In genomic region chr14:93331375-93332031, GRCh38 we compare ENCODE assay signal across 8 cellular contexts. TPM values are rescaled to one million over a fixed set of nuclear protein-coding genes. Genes with fewer than 3 reads are reported as not detected.
DNase-seq lines count a peak whose midpoint lies in the region; ATAC-seq, FAIRE-seq and TF ChIP-seq lines count a peak whose summit lies in the region.

No MANE protein-coding gene starts in this region.

- intact Hi-C loops in naive thymus-derived CD4-positive, alpha-beta T cell (cut with micrococcal nuclease), result loop anchor here (1.0 to 5.0 kb wide), 4 partner anchors 215 to 843 kb away; partner anchors contain the start of genes GOLGA5 (in 2 of the 2) and PPP4R4 (in 1 of the 2)

- peak overlapping the region; percentile 90 to 96 (median 92) for H3K4me3 Mint-ChIP-seq in naive thymus-derived CD4-positive, alpha-beta T cell

- no peak overlapping the region for H2AK5ac ChIP-seq in H1 (ENCODE audit: low read depth, low read length)

- H2BK20ac ChIP-seq in H1 (ENCODE audit: low read length), result no peak overlapping the region

- H3K36me3 Mint-ChIP-seq in naive thymus-derived CD4-positive, alpha-beta T cell, result peaks cover 0 to 2% (median 0%) of the 10 kb centered on the region in 5 donors

- H3K4ac ChIP-seq in H1 (replicated peaks; ENCODE audit: insufficient read length, low read depth, low read length), result no peak overlapping the region

- peaks cover 37 to 73% (median 66%) of the 10 kb centered on the region in 7 donors for H3K4me1 Mint-ChIP-seq in naive thymus-derived CD4-positive, alpha-beta T cell

- H3K23me2 ChIP-seq in H1 (ENCODE audit: low read depth, low read length), result peaks cover 9% of the 10 kb centered on the region

- H2BK12ac ChIP-seq in H1 (ENCODE audit: low read depth, low read length), result no peak overlapping the region

- H3K9me3 ChIP-seq in OCI-LY3 (ENCODE audit: insufficient read depth, low read length), result peaks cover 3% of the 10 kb centered on the region; the same call in 1 of the 2 replicates
- H3K9me3 ChIP-seq in H1 (ENCODE audit: insufficient read depth in 2 of 2, low read depth in 1 of 2, low read length in 1 of 2), result no peaks in the 10 kb centered on the region
- no peaks in the 10 kb centered on the region for H3K9me3 ChIP-seq in naive thymus-derived CD4-positive, alpha-beta T cell (ENCODE audit: control insufficient read depth in 2 of 3, low read length in 3 of 3)

- no peak for TF ChIP-seq RAD21 in H1 (IDR thresholded peaks at IDR 0.05 in 1 of 2, conservative IDR thresholded peaks at IDR 0.05 in 1 of 2; ENCODE audit: low read depth in 2 of 2, low read length in 2 of 2)

- DNase-seq in AG09309 (ENCODE audit: low read depth), result no peak
- DNase-seq in H1 (ENCODE audit: low read depth in 1 of 2, low spot score in 2 of 2), result no peak
- peak in 1 of 9 donors; percentile 1 for DNase-seq in naive thymus-derived CD4-positive, alpha-beta T cell
- DNase-seq in GOT3 (lab: John Stamatoyannopoulos, UW), result no peak

- peaks cover 70% of the 10 kb centered on the region for H3K79me2 ChIP-seq in OCI-LY3 (ENCODE audit: low read length)
- H3K79me2 ChIP-seq in H1 (ENCODE audit: control insufficient read depth in 1 of 2, insufficient read depth in 2 of 2, low read length in 2 of 2), result peaks cover 19 to 68% of the 10 kb centered on the region in 2 experiments

- no peak for TF ChIP-seq EP300 in H1 (IDR thresholded peaks at IDR 0.05; ENCODE audit: borderline replicate concordance in 1 of 2, low read depth in 2 of 2, low read length in 2 of 2)

- H3K27me3 Mint-ChIP-seq in naive thymus-derived CD4-positive, alpha-beta T cell, result no peaks in the 10 kb centered on the region

- no peak for TF ChIP-seq POLR2A in H1 (IDR thresholded peaks at IDR 0.05; ENCODE audit: control extremely low read depth in 1 of 2, low read depth in 2 of 2, low read length in 2 of 2)

- H3K27ac ChIP-seq in OCI-LY3 (ENCODE audit: low read length) (no peak overlapping the region), H1 (ENCODE audit: low read depth, low read length) (no peak overlapping the region)
- no peak overlapping the region for H3K27ac ChIP-seq in naive thymus-derived CD4-positive, alpha-beta T cell (ENCODE audit: low read depth, low read length)

- peak overlapping the region; percentile 96 for H3K4me2 ChIP-seq in OCI-LY3 (ENCODE audit: low read length)
- H3K4me2 ChIP-seq in H1 (ENCODE audit: insufficient read depth in 1 of 2, low read depth in 2 of 2, low read length in 2 of 2), result peak overlapping the region; percentile 81 to 84

- CTCF ChIA-PET in H1 (lab: Charles Lee; ENCODE audit: partially characterized antibody), result interaction anchor here (0.6 to 1.5 kb wide), 5 partner anchors 9 to 113 kb away, joined by 3 read pairs; no protein-coding TSS in a partner anchor
- CTCF ChIA-PET in naive thymus-derived CD4-positive, alpha-beta T cell (lab: Charles Lee), result no interaction called here

- no peaks in the 10 kb centered on the region for H3K9me3 Mint-ChIP-seq in naive thymus-derived CD4-positive, alpha-beta T cell

- ATAC-seq in naive thymus-derived CD4-positive, alpha-beta T cell, result no peak
- ATAC-seq in esophagus mucosa, result no peak
- ATAC-seq in GM19351 (IDR thresholded peaks at IDR 0.05; ENCODE audit: unreplicated experiment), result no peak
- no peak for ATAC-seq in GM18909 (IDR thresholded peaks at IDR 0.05; ENCODE audit: poor library complexity, unreplicated experiment)

- TF ChIP-seq CTCF in AG09309 (IDR thresholded peaks at IDR 0.05; ENCODE audit: control insufficient read depth, insufficient read depth, low read depth, low read length, missing control alignments) (no peak), OCI-LY3 (IDR thresholded peaks at IDR 0.05; ENCODE audit: low read depth, low read length) (no peak), H1 (IDR thresholded peaks at IDR 0.05; ENCODE audit: control extremely low read depth in 1 of 3, insufficient read depth in 1 of 3, low read depth in 1 of 3, low read length in 3 of 3) (no peak)

- no peaks in the 10 kb centered on the region for H3K27me3 ChIP-seq in OCI-LY3 (ENCODE audit: low read depth, low read length)
- H3K27me3 ChIP-seq in H1 (replicated peaks in 1 of 4; ENCODE audit: control insufficient read depth in 3 of 4, extremely low read depth in 1 of 4, insufficient read depth in 3 of 4, low read length in 3 of 4), result no peaks in the 10 kb centered on the region
- H3K27me3 ChIP-seq in naive thymus-derived CD4-positive, alpha-beta T cell (ENCODE audit: control insufficient read depth in 2 of 2, insufficient read depth in 2 of 2, low read length in 2 of 2), result no peaks in the 10 kb centered on the region

- H3K36me3 ChIP-seq in OCI-LY3 (replicated peaks; ENCODE audit: low read depth, low read length), result peaks cover 3% of the 10 kb centered on the region
- H3K36me3 ChIP-seq in H1 (ENCODE audit: control insufficient read depth in 2 of 4, insufficient read depth in 4 of 4, low read length in 3 of 4), result no peaks in the 10 kb centered on the region
- no peaks in the 10 kb centered on the region for H3K36me3 ChIP-seq in naive thymus-derived CD4-positive, alpha-beta T cell (ENCODE audit: control insufficient read depth in 2 of 3, insufficient read depth in 3 of 3, low read length in 3 of 3)

- H4K5ac ChIP-seq in H1 (ENCODE audit: insufficient read length, low read depth, low read length), result no peak overlapping the region

- H4K20me1 ChIP-seq in OCI-LY3 (ENCODE audit: insufficient read depth, low read length) (peaks cover 34% of the 10 kb centered on the region), H1 (replicated peaks in 1 of 2; ENCODE audit: control insufficient read depth in 1 of 2, insufficient read depth in 2 of 2, low read length in 2 of 2) (peaks cover 0 to 15% of the 10 kb centered on the region in 2 experiments)

- peaks cover 33% of the 10 kb centered on the region for H3K4me1 ChIP-seq in OCI-LY3 (ENCODE audit: low read length)
- peaks cover 3 to 4% (median 3%) of the 10 kb centered on the region in 4 experiments; a peak in 6 of 7 replicates for H3K4me1 ChIP-seq in H1 (replicated peaks in 1 of 4; ENCODE audit: control insufficient read depth in 3 of 4, insufficient read depth in 4 of 4, low read length in 3 of 4)
- peaks cover 19 to 21% of the 10 kb centered on the region in 2 donors for H3K4me1 ChIP-seq in naive thymus-derived CD4-positive, alpha-beta T cell (ENCODE audit: control insufficient read depth in 2 of 2, insufficient read depth in 2 of 2, low read length in 2 of 2)

- no peak overlapping the region for H4K8ac ChIP-seq in H1 (ENCODE audit: extremely low read depth, insufficient read depth, low read length)

- no peak overlapping the region for H3K23ac ChIP-seq in H1 (ENCODE audit: insufficient read length)

- H3K18ac ChIP-seq in H1 (ENCODE audit: extremely low read depth, low read length), result no peak overlapping the region

- FAIRE-seq in H1 (lab: Jason Lieb, UNC), result no peak

- H3K4me3 ChIP-seq in AG09309 (ENCODE audit: control insufficient read depth, low read depth, low read length) (peak overlapping the region; percentile 81), OCI-LY3 (ENCODE audit: low read length) (peak overlapping the region; percentile 87), H1 (ENCODE audit: extremely low read depth in 1 of 4, insufficient read depth in 2 of 4, low read depth in 3 of 4, low read length in 4 of 4) (peak overlapping the region; percentile 79 to 92 (median 84))
- H3K4me3 ChIP-seq in naive thymus-derived CD4-positive, alpha-beta T cell (ENCODE audit: low read length), result peak overlapping the region; percentile 86

- H3K56ac ChIP-seq in H1 (replicated peaks; ENCODE audit: insufficient read length, low read depth, low read length), result no peak overlapping the region

- POLR2A ChIA-PET in H1 (lab: Charles Lee; ENCODE audit: partially characterized antibody), result interaction anchor here (0.7 to 1.1 kb wide), 5 partner anchors 12 to 26 kb away, joined by 3 to 6 read pairs (median 3); no protein-coding TSS in a partner anchor
- POLR2A ChIA-PET in naive thymus-derived CD4-positive, alpha-beta T cell (lab: Charles Lee), result interaction anchor here (0.7 kb wide), 1 partner anchor 125 kb away, joined by 3 read pairs; no protein-coding TSS in a partner anchor

- H3K27ac Mint-ChIP-seq in naive thymus-derived CD4-positive, alpha-beta T cell, result peak overlapping the region; percentile 85 to 98 (median 91)

- no peak overlapping the region for H4K91ac ChIP-seq in H1 (replicated peaks; ENCODE audit: insufficient read length, low read length)

- WGBS in H1 (ENCODE audit: extremely low coverage in 1 of 2, insufficient coverage in 1 of 2, insufficient read length in 1 of 2, insufficient replicate concordance in 2 of 2, low coverage in 1 of 2, low lambda C conversion rate in 2 of 2, missing lambda C conversion rate in 1 of 2), 2 experiments, result 82% methylated on average over 21 of the region's 23 CpGs; no CpG with 5 or more reads in 1 of the 2 experiments

- H2AFZ ChIP-seq in OCI-LY3 (ENCODE audit: low read depth, low read length), result no peak overlapping the region
- no peak overlapping the region for H2AFZ ChIP-seq in H1 (ENCODE audit: low read length)

- peaks cover 6% of the 10 kb centered on the region; the same call in 1 of the 2 replicates for H3K79me1 ChIP-seq in H1 (ENCODE audit: low read depth, low read length)

- no peak overlapping the region for H2BK5ac ChIP-seq in H1 (ENCODE audit: low read depth, low read length)

- H3K14ac ChIP-seq in H1 (ENCODE audit: insufficient read length), result no peak overlapping the region

- H3K9ac ChIP-seq in OCI-LY3 (ENCODE audit: low read length) (peak overlapping the region; percentile 92), H1 (replicated peaks in 1 of 4; ENCODE audit: extremely low read depth in 1 of 4, low read depth in 3 of 4, low read length in 3 of 4) (peak overlapping the region in 3 of 4 experiments; percentile 42 to 69 (median 57); a peak in 3 of 7 replicates)

- no peak overlapping the region for H2BK120ac ChIP-seq in H1 (replicated peaks; ENCODE audit: low read depth, low read length)

- no peak overlapping the region for H2BK15ac ChIP-seq in H1 (ENCODE audit: low read length)

RNA-seq across cellular contexts. Expression of gene BTBD7, which starts 1.3 kb away (rescaled TPM):
- total RNA-seq in H1 (2021; fragmentation: NEBNext Ultra II Directional; extraction: Animal tissue kit (Norgen Biotek cat#: 25700)), result 46.1 and 48.6 TPM in 2 replicates
- 10.8 and 12.1 TPM in 2 replicates for polyA plus RNA-seq in H1 (2011; rRNA removed)
- 11.0 TPM for polyA plus RNA-seq in H1 (2011; cell fraction: cytosol; rRNA removed)
- polyA plus RNA-seq in H1 (2011; cell fraction: nucleus; rRNA removed), result 14.0 TPM
- 9.6 to 16.3 TPM (median 13.9 TPM) in 4 replicates for polyA plus RNA-seq in H1 (2012, experiment 1 of 2)
- polyA plus RNA-seq in H1 (2012, experiment 2 of 2), result 1.1 TPM
- polyA plus RNA-seq in H1 (2013, experiment 1 of 2), result 25.3 TPM
- polyA plus RNA-seq in H1 (2013, experiment 2 of 2), result 23.7 TPM
- polyA minus RNA-seq in H1 (2011; rRNA and poly(A)+ RNA removed), result 44.0 and 45.1 TPM in 2 replicates
- 25.2 TPM for polyA minus RNA-seq in H1 (2011; cell fraction: cytosol; rRNA and poly(A)+ RNA removed)
- polyA minus RNA-seq in H1 (2011; cell fraction: nucleus; rRNA and poly(A)+ RNA removed), result 32.4 TPM
- total RNA-seq in naive thymus-derived CD4-positive, alpha-beta T cell, result 10 to 100 TPM; 18.5 to 31.7 (median 27.5) TPM
- 10 to 100 TPM in 1 of 2 donors, 1 to 10 TPM in 1; 7.5 to 12.4 TPM for polyA plus RNA-seq in naive thymus-derived CD4-positive, alpha-beta T cell
- 26.6 TPM for total RNA-seq in esophagus mucosa

RNA-seq across cellular contexts. Expression of gene COX8C, which starts 15.5 kb away (rescaled TPM):
- not detected in 2 replicates for total RNA-seq in H1 (2021; fragmentation: NEBNext Ultra II Directional; extraction: Animal tissue kit (Norgen Biotek cat#: 25700))
- not detected in 2 replicates for polyA plus RNA-seq in H1 (2011; rRNA removed)
- polyA plus RNA-seq in H1 (2011; cell fraction: cytosol; rRNA removed), result 0.22 TPM
- polyA plus RNA-seq in H1 (2011; cell fraction: nucleus; rRNA removed), result not detected
- polyA plus RNA-seq in H1 (2012, experiment 1 of 2), result not detected in 4 replicates
- polyA plus RNA-seq in H1 (2012, experiment 2 of 2), result not detected
- not detected for polyA plus RNA-seq in H1 (2013, experiment 1 of 2)
- polyA plus RNA-seq in H1 (2013, experiment 2 of 2), result 0.28 TPM
- polyA minus RNA-seq in H1 (2011; rRNA and poly(A)+ RNA removed), result not detected in 2 replicates
- not detected for polyA minus RNA-seq in H1 (2011; cell fraction: cytosol; rRNA and poly(A)+ RNA removed)
- polyA minus RNA-seq in H1 (2011; cell fraction: nucleus; rRNA and poly(A)+ RNA removed), result not detected
- total RNA-seq in naive thymus-derived CD4-positive, alpha-beta T cell, result not detected
- polyA plus RNA-seq in naive thymus-derived CD4-positive, alpha-beta T cell, result not detected
- not detected for total RNA-seq in esophagus mucosa
